Comparison of ENCODE assay signal across 13 cellular contexts in the genomic region with DNA sequence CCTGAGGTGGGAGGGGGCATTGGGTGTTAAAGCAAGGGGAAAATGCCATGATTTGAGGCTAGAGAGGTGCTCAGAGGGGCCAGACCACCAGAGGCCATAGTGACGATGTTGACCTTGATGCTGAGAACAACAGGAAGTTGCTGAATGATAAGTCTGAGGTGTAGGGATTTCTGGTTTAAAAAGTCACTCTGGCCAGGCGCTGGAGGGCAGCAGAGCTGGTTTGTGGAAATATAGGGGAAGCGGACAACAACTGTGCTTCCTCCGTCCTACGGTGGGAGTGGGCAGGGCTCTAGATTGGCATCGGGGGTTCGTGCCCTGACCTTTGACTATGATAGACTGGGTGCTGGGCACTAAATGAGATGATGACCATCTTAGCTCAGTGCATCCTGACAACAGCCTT. TPM values are rescaled to one million over a fixed set of nuclear protein-coding genes. Genes with fewer than 3 reads are reported as not detected.
A peak's percentile ranks its signal among the peaks of the same experiment; 100 is the strongest.
DNase-seq lines count a peak whose midpoint lies in the region; TF ChIP-seq lines count a peak whose summit lies in the region.
"Had no signal": no experiment of that assay in that cellular context is flagged by ENCODE, and none has a peak within 500 bp of the region (broad histone marks: within the 10 kb centered on the region; RNA-seq: fewer than 3 reads in every experiment).

No MANE protein-coding gene starts in this region.

- peaks cover 82% of the 10 kb centered on the region for H3K36me3 ChIP-seq in SJSA1
- H3K36me3 ChIP-seq in duodenal mucosa (ENCODE audit: control insufficient read depth in 1 of 2, insufficient read depth in 2 of 2, low read length in 2 of 2): peaks cover 43 to 65% of the 10 kb centered on the region in 2 donors
- H3K36me3 ChIP-seq in mucosa of rectum (ENCODE audit: control insufficient read depth in 2 of 2, insufficient read depth in 2 of 2, low read length in 2 of 2): peaks cover 84 to 85% of the 10 kb centered on the region in 2 donors

- DNase-seq in SJSA1 (ENCODE audit: low read depth in 1 of 2, low spot score in 2 of 2) (no peak), substantia nigra (lab: John Stamatoyannopoulos, UW) (no peak), ecto neural progenitor cell (ENCODE audit: low spot score) (no peak), GM20000 (ENCODE audit: low spot score) (no peak)
- DNase-seq in activated T-cell treated with anti-CD3 and anti-CD28 coated beads, Interleukin-2, amount 50 U/mL, for 1 hour: no peak
- no peak for DNase-seq in activated CD8-positive, alpha-beta memory T cell treated with anti-CD3 and anti-CD28 coated beads, Interleukin-2, amount 50 U/mL, for 4 hours
- DNase-seq: activated CD4-positive, alpha-beta memory T cell treated with anti-CD3 and anti-CD28 coated beads, Interleukin-2, amount 10 ng/mL, durations not matched to agents 7 days and 5 days; activated naive CD4-positive, alpha-beta T cell treated with anti-CD3 and anti-CD28 coated beads, Interleukin-2, amount 50 U/mL, for 16 hours; CD4-positive, CD25-positive, alpha-beta regulatory T cell; small intestine had no signal

- H3K9me3 ChIP-seq in SJSA1 (replicated peaks) (no peaks in the 10 kb centered on the region), duodenal mucosa (ENCODE audit: control insufficient read depth in 1 of 2, low read length in 2 of 2) (no peaks in the 10 kb centered on the region), mucosa of rectum (ENCODE audit: control insufficient read depth in 2 of 2, low read length in 2 of 2) (no peaks in the 10 kb centered on the region)

- H3K4me1 ChIP-seq in SJSA1 (replicated peaks) (peaks cover 58% of the 10 kb centered on the region), duodenal mucosa (ENCODE audit: control insufficient read depth in 1 of 2, insufficient read depth in 2 of 2, low read length in 2 of 2) (peaks cover 6 to 20% of the 10 kb centered on the region in 2 donors), mucosa of rectum (ENCODE audit: control insufficient read depth in 2 of 2, insufficient read depth in 2 of 2, low read length in 2 of 2) (peaks cover 5 to 7% of the 10 kb centered on the region in 2 donors)

- H3K4me3 ChIP-seq in SJSA1 (no peak overlapping the region), duodenal mucosa (ENCODE audit: low read depth in 1 of 2, low read length in 2 of 2) (no peak overlapping the region), mucosa of rectum (ENCODE audit: low read length in 2 of 2) (no peak overlapping the region)

- H3K27me3 ChIP-seq in SJSA1 (replicated peaks) (no peaks in the 10 kb centered on the region), duodenal mucosa (ENCODE audit: control insufficient read depth in 1 of 2, insufficient read depth in 2 of 2, low read length in 2 of 2) (no peaks in the 10 kb centered on the region), mucosa of rectum (ENCODE audit: control insufficient read depth in 2 of 2, insufficient read depth in 2 of 2, low read length in 2 of 2) (no peaks in the 10 kb centered on the region)

- no peak for TF ChIP-seq CTCF in GM20000 (IDR thresholded peaks at IDR 0.05; ENCODE audit: extremely low read depth, missing control alignments)

- H3K27ac ChIP-seq in SJSA1 (peak overlapping the region; percentile 70), duodenal mucosa (ENCODE audit: low read depth, low read length) (peak overlapping the region; percentile 72), mucosa of rectum (ENCODE audit: low read depth in 2 of 2, low read length in 2 of 2) (peak overlapping the region; percentile 69 to 79), substantia nigra (ENCODE audit: low read depth, low read length, poor library complexity, severe bottlenecking) (peak overlapping the region; percentile 67)
- H3K27ac ChIP-seq: HL-60 had no signal

- peak overlapping the region in 1 of 2 donors; percentile 7 for H3K9ac ChIP-seq in duodenal mucosa (ENCODE audit: low read depth in 1 of 2, low read length in 2 of 2)
- no peak overlapping the region for H3K9ac ChIP-seq in mucosa of rectum (ENCODE audit: low read depth in 1 of 2, low read length in 2 of 2)

RNA-seq across cellular contexts. Expression of a gene that starts 44.7 kb away (rescaled TPM):
- 192 and 200 TPM in 2 replicates for total RNA-seq in SJSA1 (2014; rRNA removed; shearing (Covaris generic))

RNA-seq across cellular contexts. Expression of a gene that starts 57.4 kb away (rescaled TPM):
- total RNA-seq in SJSA1 (2014; rRNA removed; shearing (Covaris generic)): 284 and 331 TPM in 2 replicates
